ENCODE assay signal across 18 cellular contexts in genomic region chr2:129891341-129892320, GRCh38.
DNase-seq lines count a peak whose midpoint lies in the region; ATAC-seq, FAIRE-seq and TF ChIP-seq lines count a peak whose summit lies in the region.
"Had no signal": no experiment of that assay in that cellular context is flagged by ENCODE, and none has a peak within 500 bp of the region (broad histone marks: within the 10 kb centered on the region; RNA-seq: fewer than 3 reads in every experiment).

No MANE protein-coding gene starts in this region.

- no peaks in the 10 kb centered on the region for H3K79me1 ChIP-seq in H9 (ENCODE audit: insufficient read depth, low read depth, low read length, poor library complexity, severe bottlenecking)

- no peak overlapping the region for H4K91ac ChIP-seq in H9 (ENCODE audit: insufficient read length, low read depth, low read length)

- no peak overlapping the region for H3K4me2 ChIP-seq in H9 (ENCODE audit: insufficient read depth, insufficient read length, low read length)

- H3K4me3 ChIP-seq in endodermal cell (ENCODE audit: low read length) (no peak overlapping the region), upper lobe of right lung (no peak overlapping the region), psoas muscle (no peak overlapping the region)
- H3K4me3 ChIP-seq: HAP-1 had no signal

- H3K9me3 ChIP-seq in H9 (ENCODE audit: control insufficient read depth, low read depth, low read length) (no peaks in the 10 kb centered on the region), endodermal cell (ENCODE audit: control insufficient read depth, low read length) (no peaks in the 10 kb centered on the region), upper lobe of right lung (no peaks in the 10 kb centered on the region), psoas muscle (no peaks in the 10 kb centered on the region)
- H3K9me3 ChIP-seq: HAP-1 had no signal

- no peak overlapping the region for H2BK5ac ChIP-seq in H9 (ENCODE audit: insufficient read length, low read length)

- TF ChIP-seq CTCF in H9 (conservative IDR thresholded peaks at IDR 0.05), result no peak; the same call in none of the 3 replicates
- TF ChIP-seq CTCF in endodermal cell (conservative IDR thresholded peaks at IDR 0.05), result peak; percentile 57
- no peak for TF ChIP-seq CTCF in neural crest cell (conservative IDR thresholded peaks at IDR 0.05)
- TF ChIP-seq CTCF in upper lobe of right lung (IDR thresholded peaks at IDR 0.05), result no peak
- no peak for TF ChIP-seq CTCF in D721Med (IDR thresholded peaks at IDR 0.05; ENCODE audit: insufficient read depth, missing control alignments)
- TF ChIP-seq CTCF in psoas muscle (IDR thresholded peaks at IDR 0.05), result no peak

- H3K9me3 Mint-ChIP-seq in H9, result peaks cover 0 to 2% of the 10 kb centered on the region in 2 experiments; a peak in 1 of 5 replicates
- H3K9me3 Mint-ChIP-seq in endodermal cell, result no peaks in the 10 kb centered on the region
- no peaks in the 10 kb centered on the region for H3K9me3 Mint-ChIP-seq in neural crest cell

- H3K27ac ChIP-seq in H9 (ENCODE audit: insufficient read length, low read depth, low read length), result no peak overlapping the region
- H3K27ac ChIP-seq in endodermal cell (ENCODE audit: low read depth, low read length), result no peak overlapping the region
- H3K27ac ChIP-seq in upper lobe of right lung, result no peak overlapping the region
- no peak overlapping the region for H3K27ac ChIP-seq in psoas muscle

- no peaks in the 10 kb centered on the region for H4K20me1 ChIP-seq in H9 (ENCODE audit: control insufficient read depth, insufficient read depth, insufficient read length)

- no peak overlapping the region for H3K56ac ChIP-seq in H9 (ENCODE audit: insufficient read length, low read depth, low read length)

- no peak overlapping the region for H2AK5ac ChIP-seq in H9 (ENCODE audit: insufficient read length, low read length)

- H3K23ac ChIP-seq in H9 (ENCODE audit: insufficient read length, low read depth, low read length), result no peak overlapping the region

- H3K27me3 ChIP-seq in H9 (ENCODE audit: insufficient read depth, low read length), result no peaks in the 10 kb centered on the region
- peaks cover 6% of the 10 kb centered on the region for H3K27me3 ChIP-seq in endodermal cell (ENCODE audit: control insufficient read depth, insufficient read depth, low read length, poor library complexity, severe bottlenecking)
- H3K27me3 ChIP-seq in upper lobe of right lung, result peaks cover 6% of the 10 kb centered on the region
- peaks cover 0 to 2% (median 0%) of the 10 kb centered on the region in 3 donors for H3K27me3 ChIP-seq in psoas muscle (ENCODE audit: insufficient read depth in 3 of 3, low read length in 2 of 3)

- FAIRE-seq in D721Med (lab: Jason Lieb, UNC), result no peak
- FAIRE-seq: GM19239 had no signal

- H3K4me3 Mint-ChIP-seq in H9 (no peak overlapping the region), endodermal cell (no peak overlapping the region), neural crest cell (no peak overlapping the region)

- H2BK12ac ChIP-seq in H9 (ENCODE audit: insufficient read length, low read depth, low read length), result no peak overlapping the region

- H3K79me2 ChIP-seq in H9 (ENCODE audit: insufficient read depth, low read length), result no peaks in the 10 kb centered on the region

- no peak overlapping the region for H4K8ac ChIP-seq in H9 (replicated peaks; ENCODE audit: insufficient read length, low read depth, low read length)

- no peak overlapping the region for H2BK15ac ChIP-seq in H9 (ENCODE audit: low read depth, low read length)

- H3K4me1 Mint-ChIP-seq in H9, result peaks cover 21 to 27% of the 10 kb centered on the region in 2 experiments
- H3K4me1 Mint-ChIP-seq in endodermal cell, result peaks cover 29% of the 10 kb centered on the region
- peaks cover 7% of the 10 kb centered on the region for H3K4me1 Mint-ChIP-seq in neural crest cell

- DNase-seq in H9, result peak; percentile 53
- peak; percentile 76 for DNase-seq in endodermal cell
- DNase-seq in neural crest cell (ENCODE audit: low read depth, low spot score), result no peak
- peak; percentile 38 for DNase-seq in upper lobe of right lung
- no peak for DNase-seq in D721Med (ENCODE audit: insufficient read length, low spot score)
- no peak for DNase-seq in psoas muscle
- DNase-seq in UCSD-AML1 (lab: John Stamatoyannopoulos, UW; ENCODE audit: unreplicated experiment), result no peak
- DNase-seq: COR-L47, DMS153, EL, KG1, NCI-H1417 treated with DMSO at 0.1 percent for 48 hours, NCI-H2029, NCI-H748 treated with DMSO at 0.1 percent for 48 hours, RPMI8226, SIG-M5 had no signal

- H3T11ph ChIP-seq in H9 (ENCODE audit: low read length), result no peak overlapping the region

- no peaks in the 10 kb centered on the region for H3K36me3 ChIP-seq in endodermal cell (ENCODE audit: control insufficient read depth, insufficient read depth, low read length)
- H3K36me3 ChIP-seq in upper lobe of right lung, result no peaks in the 10 kb centered on the region
- no peaks in the 10 kb centered on the region for H3K36me3 ChIP-seq in psoas muscle (ENCODE audit: insufficient read depth in 1 of 2, low read depth in 1 of 2)
- H3K36me3 ChIP-seq: HAP-1 had no signal

- no peak overlapping the region for H3K18ac ChIP-seq in H9 (ENCODE audit: insufficient read length, low read depth, low read length)

- H3K36me3 Mint-ChIP-seq in H9 (ENCODE audit: insufficient read depth in 1 of 3, low read depth in 3 of 3), result no peaks in the 10 kb centered on the region; a peak in 1 of 7 replicates
- no peaks in the 10 kb centered on the region for H3K36me3 Mint-ChIP-seq in endodermal cell (ENCODE audit: low read depth)
- H3K36me3 Mint-ChIP-seq in neural crest cell (ENCODE audit: low read depth), result no peaks in the 10 kb centered on the region

- H3K23me2 ChIP-seq in H9 (ENCODE audit: insufficient read length, low read depth, low read length, poor library complexity, severe bottlenecking), result no peaks in the 10 kb centered on the region

- no CpG with 5 or more reads among the region's 14 CpGs for WGBS in H9 (ENCODE audit: extremely low coverage, insufficient read length, low lambda C conversion rate)
- 82 to 84% methylated on average over 7 to 14 of the region's 14 CpGs for WGBS in endodermal cell (ENCODE audit: insufficient coverage in 1 of 2, insufficient read length in 1 of 2), 2 experiments
- WGBS in psoas muscle, 3 donors, result 68 to 73% (median 71%) methylated on average over 14 of the region's 14 CpGs

- ATAC-seq in upper lobe of right lung, result peak; percentile 17
- no peak for ATAC-seq in psoas muscle

- no peak overlapping the region for H3K4ac ChIP-seq in H9 (ENCODE audit: low read depth, low read length)

- no peak overlapping the region for H2AFZ ChIP-seq in H9 (ENCODE audit: low read length)

- H3K4me1 ChIP-seq in H9 (ENCODE audit: insufficient read depth, low read length) (no peaks in the 10 kb centered on the region; the same call in 1 of the 2 replicates), endodermal cell (ENCODE audit: control insufficient read depth, insufficient read depth, low read length) (no peaks in the 10 kb centered on the region), upper lobe of right lung (no peaks in the 10 kb centered on the region), psoas muscle (no peaks in the 10 kb centered on the region)
- H3K4me1 ChIP-seq: HAP-1 had no signal

- H3K27ac Mint-ChIP-seq in H9 (no peak overlapping the region; a peak in 2 of 7 replicates), endodermal cell (no peak overlapping the region), neural crest cell (ENCODE audit: unreplicated experiment) (peak overlapping the region; percentile 47)

- no peak overlapping the region for H4K5ac ChIP-seq in H9 (ENCODE audit: insufficient read length, low read depth, low read length)

- intact Hi-C loops in upper lobe of right lung (cut with DNase I), result no loop called here
- intact Hi-C loops in psoas muscle (cut with DNase I), result no loop called here

- no peak overlapping the region for H3K9ac ChIP-seq in H9 (ENCODE audit: extremely low read depth, insufficient read length, low read length)
- no peak overlapping the region for H3K9ac ChIP-seq in endodermal cell (ENCODE audit: extremely low read depth, low read length, poor library complexity, severe bottlenecking)

- H2BK120ac ChIP-seq in H9 (ENCODE audit: low read depth, low read length, poor library complexity, severe bottlenecking), result no peak overlapping the region

- H3K27me3 Mint-ChIP-seq in H9 (ENCODE audit: low read depth) (peaks cover 27% of the 10 kb centered on the region), endodermal cell (ENCODE audit: insufficient read depth) (peaks cover 12% of the 10 kb centered on the region), neural crest cell (ENCODE audit: low read depth) (peaks cover 2% of the 10 kb centered on the region)

- H2BK20ac ChIP-seq in H9 (ENCODE audit: low read depth, low read length, poor library complexity, severe bottlenecking), result no peak overlapping the region

- H3K14ac ChIP-seq in H9 (ENCODE audit: insufficient read depth, low read length), result no peak overlapping the region

Comparison
In these comparisons a context has a peak if more than half of its experiments do, and no peak if none do; other contexts are left out.
1. DNase-seq: peak in H9 (single experiment), endodermal cell (single experiment) and upper lobe of right lung (single experiment); none in neural crest cell (single experiment), D721Med (single experiment), psoas muscle (0 of 2) and UCSD-AML1 (single experiment).